Comparison of ENCODE assay signal across 1 cellular context in the genomic region with DNA sequence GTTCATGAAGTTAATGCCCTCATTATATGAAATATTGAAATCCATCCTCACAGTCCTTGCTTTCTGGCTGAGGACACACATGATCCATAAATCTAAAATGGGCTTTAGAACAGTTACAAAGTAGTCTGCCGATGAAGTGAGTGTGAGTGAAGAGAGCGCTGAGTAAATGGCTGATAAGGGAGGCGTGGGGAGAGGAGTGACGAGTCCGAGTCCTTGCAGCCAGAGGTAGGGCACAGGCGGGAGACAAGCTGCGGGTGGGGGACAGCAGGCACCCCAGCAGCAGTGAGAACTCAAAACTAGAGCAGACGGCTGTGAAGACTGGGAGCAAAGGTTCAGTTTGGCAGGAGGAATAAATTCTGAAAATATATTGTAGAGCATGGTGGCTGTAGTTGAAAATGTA.
TF ChIP-seq lines count a peak whose summit lies in the region.

No MANE protein-coding gene starts in this region.

TF ChIP-seq in IMR-90, 13 proteins besides CTCF, POLR2A, EP300 and RAD21:
- no peak for TF ChIP-seq MAFK (IDR thresholded peaks at IDR 0.05; ENCODE audit: low read depth, low read length)
- no peak for TF ChIP-seq CEBPB (IDR thresholded peaks at IDR 0.05; ENCODE audit: low read depth, low read length)
- TF ChIP-seq SMC3 (IDR thresholded peaks at IDR 0.05; ENCODE audit: low read depth, low read length): no peak
- no peak for TF ChIP-seq FOS (IDR thresholded peaks at IDR 0.05; ENCODE audit: low read depth, low read length)
- no peak for TF ChIP-seq MXI1 (IDR thresholded peaks at IDR 0.05; ENCODE audit: borderline replicate concordance, low read depth, low read length)
- TF ChIP-seq, protein P1, sequence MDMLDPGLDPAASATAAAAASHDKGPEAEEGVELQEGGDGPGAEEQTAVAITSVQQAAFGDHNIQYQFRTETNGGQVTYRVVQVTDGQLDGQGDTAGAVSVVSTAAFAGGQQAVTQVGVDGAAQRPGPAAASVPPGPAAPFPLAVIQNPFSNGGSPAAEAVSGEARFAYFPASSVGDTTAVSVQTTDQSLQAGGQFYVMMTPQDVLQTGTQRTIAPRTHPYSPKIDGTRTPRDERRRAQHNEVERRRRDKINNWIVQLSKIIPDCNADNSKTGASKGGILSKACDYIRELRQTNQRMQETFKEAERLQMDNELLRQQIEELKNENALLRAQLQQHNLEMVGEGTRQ (IDR thresholded peaks at IDR 0.05; ENCODE audit: low read depth, low read length): no peak
- TF ChIP-seq, protein P2, sequence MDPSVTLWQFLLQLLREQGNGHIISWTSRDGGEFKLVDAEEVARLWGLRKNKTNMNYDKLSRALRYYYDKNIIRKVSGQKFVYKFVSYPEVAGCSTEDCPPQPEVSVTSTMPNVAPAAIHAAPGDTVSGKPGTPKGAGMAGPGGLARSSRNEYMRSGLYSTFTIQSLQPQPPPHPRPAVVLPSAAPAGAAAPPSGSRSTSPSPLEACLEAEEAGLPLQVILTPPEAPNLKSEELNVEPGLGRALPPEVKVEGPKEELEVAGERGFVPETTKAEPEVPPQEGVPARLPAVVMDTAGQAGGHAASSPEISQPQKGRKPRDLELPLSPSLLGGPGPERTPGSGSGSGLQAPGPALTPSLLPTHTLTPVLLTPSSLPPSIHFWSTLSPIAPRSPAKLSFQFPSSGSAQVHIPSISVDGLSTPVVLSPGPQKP (IDR thresholded peaks at IDR 0.05; ENCODE audit: borderline replicate concordance, low read depth, low read length): no peak
- no peak for TF ChIP-seq CHD1 (IDR thresholded peaks at IDR 0.05; ENCODE audit: low read depth, low read length)
- no peak for TF ChIP-seq NFE2L2 (IDR thresholded peaks at IDR 0.05; ENCODE audit: low read depth, low read length)
- TF ChIP-seq RFX5 (IDR thresholded peaks at IDR 0.05; ENCODE audit: low read depth, low read length): no peak
- TF ChIP-seq BHLHE40 (IDR thresholded peaks at IDR 0.05; ENCODE audit: low read depth, low read length): no peak
- no peak for TF ChIP-seq RCOR1 (IDR thresholded peaks at IDR 0.05; ENCODE audit: insufficient replicate concordance, low read length)
- TF ChIP-seq MAZ (IDR thresholded peaks at IDR 0.05; ENCODE audit: borderline replicate concordance, low read depth, low read length): no peak
